12 cellular contexts compared by ENCODE assay signal in the genomic region with DNA sequence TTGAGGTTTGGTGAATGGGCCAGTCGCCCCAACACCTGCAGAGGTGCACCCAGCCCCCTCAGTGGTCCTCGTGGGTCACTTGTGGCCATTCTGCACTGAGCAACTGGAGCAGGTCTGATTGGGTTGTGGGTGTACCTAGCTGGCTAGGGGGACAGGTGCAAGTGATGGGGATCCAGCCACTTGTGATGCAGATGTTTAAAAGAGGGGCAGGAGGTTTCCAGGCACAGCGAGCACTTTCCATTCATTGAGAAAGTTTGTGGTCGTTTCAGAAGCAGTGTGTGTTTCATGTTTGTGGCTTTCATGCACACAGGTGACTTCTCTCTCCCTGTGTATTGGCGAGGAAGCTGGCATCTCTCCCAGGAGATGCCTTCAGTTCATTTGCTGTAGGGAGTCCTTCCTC. TPM values are rescaled to one million over a fixed set of nuclear protein-coding genes. Genes with fewer than 3 reads are reported as not detected.
DNase-seq lines count a peak whose midpoint lies in the region; ATAC-seq and TF ChIP-seq lines count a peak whose summit lies in the region.
"Had no signal": no experiment of that assay in that cellular context is flagged by ENCODE, and none has a peak within 500 bp of the region (broad histone marks: within the 10 kb centered on the region; RNA-seq: fewer than 3 reads in every experiment).

No MANE protein-coding gene starts in this region.

- no peaks in the 10 kb centered on the region for H3K9me2 ChIP-seq in hepatocyte (replicated peaks; ENCODE audit: insufficient read depth)

- H3K4me3 ChIP-seq in hepatocyte, result no peak overlapping the region

- H2BK12ac ChIP-seq in H9 (ENCODE audit: insufficient read length, low read depth, low read length), result no peak overlapping the region

- peaks cover 8 to 36% (median 25%) of the 10 kb centered on the region in 3 experiments; a peak in 6 of 7 replicates for H3K36me3 Mint-ChIP-seq in H9 (ENCODE audit: insufficient read depth in 1 of 3, low read depth in 3 of 3)
- H3K36me3 Mint-ChIP-seq in activated T-cell treated with anti-CD3 and anti-CD28 coated beads, Interleukin-2, amount 50 U/mL, for 72 hours (ENCODE audit: insufficient read depth in 2 of 2), result peaks cover 0 to 10% of the 10 kb centered on the region in 2 donors
- no peaks in the 10 kb centered on the region for H3K36me3 Mint-ChIP-seq in neural crest cell (ENCODE audit: low read depth)

- H3K9me3 Mint-ChIP-seq in H9 (no peaks in the 10 kb centered on the region), neural crest cell (no peaks in the 10 kb centered on the region)
- H3K9me3 Mint-ChIP-seq in activated T-cell treated with anti-CD3 and anti-CD28 coated beads, Interleukin-2, amount 50 U/mL, for 72 hours, result no peaks in the 10 kb centered on the region
- H3K9me3 Mint-ChIP-seq: brain had no signal

- H3K79me2 ChIP-seq in H9 (ENCODE audit: insufficient read depth, low read length) (peaks cover 35% of the 10 kb centered on the region; the same call in 1 of the 2 replicates), hepatocyte (peaks cover 85% of the 10 kb centered on the region)

- H3K36me3 ChIP-seq in hepatocyte (replicated peaks; ENCODE audit: insufficient read depth, low read depth), result no peaks in the 10 kb centered on the region

- no peak overlapping the region for H4K8ac ChIP-seq in H9 (replicated peaks; ENCODE audit: insufficient read length, low read depth, low read length)

- peak; percentile 43 for DNase-seq in activated CD4-positive, alpha-beta T cell treated with anti-CD3 and anti-CD28 coated beads for 48 hours
- no peak for DNase-seq in activated CD4-positive, alpha-beta T cell treated with anti-CD3 and anti-CD28 coated beads, Interleukin-2, amount 50 U/mL, for 4 hours
- DNase-seq in H9, result no peak
- peak; percentile 35 to 36 for DNase-seq in activated T-cell treated with anti-CD3 and anti-CD28 coated beads, Interleukin-2, amount 50 U/mL, for 72 hours
- no peak for DNase-seq in neural crest cell (ENCODE audit: low read depth, low spot score)
- DNase-seq in anterior cingulate cortex (lab: John Stamatoyannopoulos, UW), result no peak
- DNase-seq in hepatocyte (ENCODE audit: low spot score), result no peak
- DNase-seq: effector CD4-positive, alpha-beta T cell; NCI-H69 had no signal

- peaks cover 11% of the 10 kb centered on the region for H3K79me1 ChIP-seq in H9 (ENCODE audit: insufficient read depth, low read depth, low read length, poor library complexity, severe bottlenecking)

- H4K5ac ChIP-seq in H9 (ENCODE audit: insufficient read length, low read depth, low read length), result no peak overlapping the region

- H3K23me2 ChIP-seq in H9 (ENCODE audit: insufficient read length, low read depth, low read length, poor library complexity, severe bottlenecking), result no peaks in the 10 kb centered on the region

- no peak overlapping the region for H2AFZ ChIP-seq in H9 (ENCODE audit: low read length)
- H2AFZ ChIP-seq in hepatocyte, result no peak overlapping the region
- H2AFZ ChIP-seq: parathyroid adenoma had no signal

- no peak overlapping the region for H2BK120ac ChIP-seq in H9 (ENCODE audit: low read depth, low read length, poor library complexity, severe bottlenecking)

- H4K20me1 ChIP-seq in H9 (ENCODE audit: control insufficient read depth, insufficient read depth, insufficient read length) (peaks cover 4% of the 10 kb centered on the region), hepatocyte (ENCODE audit: insufficient read depth, poor library complexity, severe bottlenecking) (no peaks in the 10 kb centered on the region)

- no peak overlapping the region for H4K91ac ChIP-seq in H9 (ENCODE audit: insufficient read length, low read depth, low read length)

- ATAC-seq in activated T-cell treated with anti-CD3 and anti-CD28 coated beads, Interleukin-2, amount 50 U/mL, for 72 hours (replicated peaks in 1 of 2), result peak; percentile 76 to 85
- no peak for ATAC-seq in HG03378 (IDR thresholded peaks at IDR 0.05; ENCODE audit: unreplicated experiment)

- no peak overlapping the region for H3K4ac ChIP-seq in H9 (ENCODE audit: low read depth, low read length)

- no CpG with 5 or more reads among the region's 5 CpGs for WGBS in H9 (ENCODE audit: extremely low coverage, insufficient read length, low lambda C conversion rate)
- WGBS in hepatocyte (ENCODE audit: low lambda C conversion rate, missing lambda C conversion rate), result 92% methylated on average over 5 of the region's 5 CpGs

- no peak overlapping the region for H3K56ac ChIP-seq in H9 (ENCODE audit: insufficient read length, low read depth, low read length)

- TF ChIP-seq CTCF in H9 (conservative IDR thresholded peaks at IDR 0.05) (no peak), neural crest cell (conservative IDR thresholded peaks at IDR 0.05) (no peak), hepatocyte (IDR thresholded peaks at IDR 0.05; ENCODE audit: poor library complexity) (no peak)

- H3K27me3 Mint-ChIP-seq in H9 (ENCODE audit: low read depth) (no peaks in the 10 kb centered on the region; the same call in 1 of the 2 replicates), neural crest cell (ENCODE audit: low read depth) (no peaks in the 10 kb centered on the region)
- H3K27me3 Mint-ChIP-seq in activated T-cell treated with anti-CD3 and anti-CD28 coated beads, Interleukin-2, amount 50 U/mL, for 72 hours (ENCODE audit: low read depth), result no peaks in the 10 kb centered on the region
- H3K27me3 Mint-ChIP-seq: brain had no signal

- no peak overlapping the region for H2BK20ac ChIP-seq in H9 (ENCODE audit: low read depth, low read length, poor library complexity, severe bottlenecking)

- H3K27me3 ChIP-seq in H9 (ENCODE audit: insufficient read depth, low read length), result no peaks in the 10 kb centered on the region
- H3K27me3 ChIP-seq in hepatocyte, result no peaks in the 10 kb centered on the region

- no peak overlapping the region for H2AK5ac ChIP-seq in H9 (ENCODE audit: insufficient read length, low read length)

- H3K4me2 ChIP-seq in H9 (ENCODE audit: insufficient read depth, insufficient read length, low read length) (no peak overlapping the region), hepatocyte (no peak overlapping the region)

- H3K9me3 ChIP-seq in H9 (ENCODE audit: control insufficient read depth, low read depth, low read length) (no peaks in the 10 kb centered on the region), hepatocyte (ENCODE audit: low read depth) (no peaks in the 10 kb centered on the region)

- no peak overlapping the region for H3K18ac ChIP-seq in H9 (ENCODE audit: insufficient read length, low read depth, low read length)

- H2BK15ac ChIP-seq in H9 (ENCODE audit: low read depth, low read length), result no peak overlapping the region

- H3K4me1 ChIP-seq in H9 (ENCODE audit: insufficient read depth, low read length), result peaks cover 1% of the 10 kb centered on the region; the same call in 1 of the 2 replicates
- H3K4me1 ChIP-seq in hepatocyte (ENCODE audit: insufficient read depth), result peaks cover 31% of the 10 kb centered on the region

- peaks cover 45 to 55% of the 10 kb centered on the region in 2 experiments for H3K4me1 Mint-ChIP-seq in H9
- peaks cover 57% of the 10 kb centered on the region for H3K4me1 Mint-ChIP-seq in activated T-cell treated with anti-CD3 and anti-CD28 coated beads, Interleukin-2, amount 50 U/mL, for 72 hours (ENCODE audit: low read depth)
- H3K4me1 Mint-ChIP-seq in neural crest cell, result peaks cover 15% of the 10 kb centered on the region

- no peak overlapping the region for H2BK5ac ChIP-seq in H9 (ENCODE audit: insufficient read length, low read length)

- no peak overlapping the region for H3T11ph ChIP-seq in H9 (ENCODE audit: low read length)

- no peak overlapping the region for H3K27ac ChIP-seq in H9 (ENCODE audit: insufficient read length, low read depth, low read length)
- no peak overlapping the region for H3K27ac ChIP-seq in hepatocyte
- H3K27ac ChIP-seq: parathyroid adenoma had no signal

- H3K27ac Mint-ChIP-seq in H9 (peak overlapping the region in 2 of 3 experiments; percentile 27 to 28; a peak in 3 of 7 replicates), neural crest cell (ENCODE audit: unreplicated experiment) (peak overlapping the region; percentile 81)
- no peak overlapping the region for H3K27ac Mint-ChIP-seq in activated T-cell treated with anti-CD3 and anti-CD28 coated beads, Interleukin-2, amount 50 U/mL, for 72 hours

- H3K14ac ChIP-seq in H9 (ENCODE audit: insufficient read depth, low read length), result no peak overlapping the region

- no peak overlapping the region for H3K23ac ChIP-seq in H9 (ENCODE audit: insufficient read length, low read depth, low read length)

- H3K4me3 Mint-ChIP-seq in H9, result no peak overlapping the region
- H3K4me3 Mint-ChIP-seq in activated T-cell treated with anti-CD3 and anti-CD28 coated beads, Interleukin-2, amount 50 U/mL, for 72 hours, result peak overlapping the region; percentile 4 to 37
- no peak overlapping the region for H3K4me3 Mint-ChIP-seq in neural crest cell
- H3K4me3 Mint-ChIP-seq: brain had no signal

- no peak overlapping the region for H3K9ac ChIP-seq in H9 (ENCODE audit: extremely low read depth, insufficient read length, low read length)
- H3K9ac ChIP-seq: parathyroid adenoma had no signal

RNA-seq across cellular contexts. Expression of a gene that starts 34.7 kb away (rescaled TPM):
- total RNA-seq in H9 (2021) (2.6 and 2.8 TPM in 2 replicates), neural crest cell (2.7 and 2.9 TPM in 2 replicates), hepatocyte (0.87 and 1.1 TPM in 2 replicates)
- total RNA-seq in activated T-cell treated with anti-CD3 and anti-CD28 coated beads, Interleukin-2, amount 50 U/mL, for 72 hours, result 1 to 10 TPM; 5.0 to 5.6 TPM
- 1.3 TPM in 1 of 2 replicates, not detected in the other for polyA plus RNA-seq in hepatocyte

RNA-seq across cellular contexts. Expression of a gene that starts 35.3 kb away (rescaled TPM):
- total RNA-seq in H9 (2021), result 489 and 509 TPM in 2 replicates
- total RNA-seq in activated T-cell treated with anti-CD3 and anti-CD28 coated beads, Interleukin-2, amount 50 U/mL, for 72 hours, result 100 to 1,000 TPM; 229 to 263 TPM
- total RNA-seq in neural crest cell, result 371 and 389 TPM in 2 replicates
- 46.3 and 80.4 TPM in 2 replicates for total RNA-seq in hepatocyte
- polyA plus RNA-seq in hepatocyte, result 598 and 615 TPM in 2 replicates

RNA-seq across cellular contexts. Expression of a gene that starts 48.0 kb away (rescaled TPM):
- total RNA-seq in H9 (2021), result 15.7 and 16.6 TPM in 2 replicates
- total RNA-seq in activated T-cell treated with anti-CD3 and anti-CD28 coated beads, Interleukin-2, amount 50 U/mL, for 72 hours, result 10 to 100 TPM; 18.2 to 21.3 TPM
- 15.0 and 18.1 TPM in 2 replicates for total RNA-seq in neural crest cell
- total RNA-seq in hepatocyte, result 0.72 and 3.0 TPM in 2 replicates
- 12.5 and 14.0 TPM in 2 replicates for polyA plus RNA-seq in hepatocyte

RNA-seq across cellular contexts. Expression of a gene that starts 57.4 kb away (rescaled TPM):
- total RNA-seq in H9 (2021) (5.9 and 6.4 TPM in 2 replicates), neural crest cell (2.7 and 2.9 TPM in 2 replicates), hepatocyte (5.4 and 5.7 TPM in 2 replicates)
- under 1 TPM; 0.44 to 0.86 TPM for total RNA-seq in activated T-cell treated with anti-CD3 and anti-CD28 coated beads, Interleukin-2, amount 50 U/mL, for 72 hours
- polyA plus RNA-seq in hepatocyte, result 16.5 and 22.5 TPM in 2 replicates

Comparison
In these comparisons a context has a peak if more than half of its experiments do, and no peak if none do; other contexts are left out.
1. DNase-seq: peak in activated CD4-positive, alpha-beta T cell treated with anti-CD3 and anti-CD28 coated beads for 48 hours (single experiment) and activated T-cell treated with anti-CD3 and anti-CD28 coated beads, Interleukin-2, amount 50 U/mL, for 72 hours (2 of 2); none in activated CD4-positive, alpha-beta T cell treated with anti-CD3 and anti-CD28 coated beads, Interleukin-2, amount 50 U/mL, for 4 hours (0 of 2), H9 (single experiment), neural crest cell (single experiment), anterior cingulate cortex (0 of 58) and hepatocyte (single experiment).
2. H3K4me3 Mint-ChIP-seq: peak in activated T-cell treated with anti-CD3 and anti-CD28 coated beads, Interleukin-2, amount 50 U/mL, for 72 hours (2 of 2); none in H9 (0 of 2) and neural crest cell (single experiment).